Comparison of ENCODE assay signal across 9 cellular contexts in the genomic region with DNA sequence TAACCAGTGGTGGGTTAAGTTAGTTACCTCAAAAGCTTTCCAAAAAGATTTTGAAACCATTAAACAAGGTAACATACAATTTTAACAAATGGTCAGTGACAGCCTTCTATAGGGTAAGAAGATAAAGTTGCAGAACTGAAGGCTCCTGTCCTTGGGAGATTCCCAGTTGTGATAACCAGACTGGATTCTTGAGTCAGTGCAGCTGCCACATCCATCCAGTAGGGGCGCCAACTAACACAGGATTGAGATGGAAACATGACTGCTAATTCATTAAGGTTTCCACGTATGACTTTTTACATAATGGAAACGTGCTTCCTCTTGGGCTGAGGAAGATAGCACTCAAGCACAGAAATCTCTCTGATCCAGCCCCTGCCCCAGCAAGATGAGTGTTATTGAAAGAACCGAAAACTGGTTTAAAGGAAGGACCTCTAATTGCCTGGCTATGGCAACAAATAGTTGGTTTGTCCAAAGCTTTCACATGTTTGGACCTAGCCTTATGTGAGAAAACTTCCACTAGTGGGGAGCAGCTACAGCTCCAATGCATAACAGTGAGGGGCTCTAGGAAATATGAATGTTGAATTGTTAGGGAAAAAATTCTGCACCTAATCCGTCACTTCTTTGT.
DNase-seq lines count a peak whose midpoint lies in the region; ATAC-seq and TF ChIP-seq lines count a peak whose summit lies in the region.
"Had no signal": no experiment of that assay in that cellular context is flagged by ENCODE, and none has a peak within 500 bp of the region (broad histone marks: within the 10 kb centered on the region; RNA-seq: fewer than 3 reads in every experiment).

No MANE protein-coding gene starts in this region.

- TF ChIP-seq EP300 in suprapubic skin (IDR thresholded peaks at IDR 0.05) = no peak

- POLR2A ChIA-PET in activated CD8-positive, alpha-beta T cell treated with anti-CD3 and anti-CD28 coated beads for 36 hours (lab: Charles Lee) = no interaction called here
- POLR2A ChIA-PET in activated CD8-positive, alpha-beta T cell treated with anti-CD3 and anti-CD28 coated beads, Interleukin-2, amount 10 ng/mL, durations not matched to agents 7 days and 5 days (lab: Charles Lee) = no interaction called here

- TF ChIP-seq POLR2A in erythroblast (IDR thresholded peaks at IDR 0.05; ENCODE audit: low read length) = no peak
- no peak for TF ChIP-seq POLR2A in testis (IDR thresholded peaks at IDR 0.05)
- TF ChIP-seq POLR2A in suprapubic skin (IDR thresholded peaks at IDR 0.05) = no peak

- H3K9me3 Mint-ChIP-seq in activated CD8-positive, alpha-beta T cell treated with anti-CD3 and anti-CD28 coated beads for 36 hours = peaks cover 4% of the 10 kb centered on the region
- no peaks in the 10 kb centered on the region for H3K9me3 Mint-ChIP-seq in activated CD8-positive, alpha-beta T cell treated with anti-CD3 and anti-CD28 coated beads, Interleukin-2, amount 10 ng/mL, durations not matched to agents 7 days and 5 days (ENCODE audit: insufficient read depth)

- H3K9me3 ChIP-seq in testis = no peaks in the 10 kb centered on the region
- no peaks in the 10 kb centered on the region for H3K9me3 ChIP-seq in suprapubic skin

- H3K4me1 ChIP-seq in testis = no peaks in the 10 kb centered on the region
- no peaks in the 10 kb centered on the region for H3K4me1 ChIP-seq in suprapubic skin

- H3K4me3 Mint-ChIP-seq in activated CD8-positive, alpha-beta T cell treated with anti-CD3 and anti-CD28 coated beads for 36 hours = no peak overlapping the region
- H3K4me3 Mint-ChIP-seq in activated CD8-positive, alpha-beta T cell treated with anti-CD3 and anti-CD28 coated beads, Interleukin-2, amount 10 ng/mL, durations not matched to agents 7 days and 5 days = no peak overlapping the region

- no peak overlapping the region for H3K27ac Mint-ChIP-seq in activated CD8-positive, alpha-beta T cell treated with anti-CD3 and anti-CD28 coated beads for 36 hours
- H3K27ac Mint-ChIP-seq in activated CD8-positive, alpha-beta T cell treated with anti-CD3 and anti-CD28 coated beads, Interleukin-2, amount 10 ng/mL, durations not matched to agents 7 days and 5 days = no peak overlapping the region
- H3K27ac Mint-ChIP-seq: activated naive CD4-positive, alpha-beta T cell treated with anti-CD3 and anti-CD28 coated beads, Interleukin-2, amount 50 U/mL, for 72 hours had no signal

- H3K36me3 Mint-ChIP-seq in activated CD8-positive, alpha-beta T cell treated with anti-CD3 and anti-CD28 coated beads for 36 hours (ENCODE audit: low read depth) = no peaks in the 10 kb centered on the region
- H3K36me3 Mint-ChIP-seq in activated CD8-positive, alpha-beta T cell treated with anti-CD3 and anti-CD28 coated beads, Interleukin-2, amount 10 ng/mL, durations not matched to agents 7 days and 5 days (ENCODE audit: low read depth) = no peaks in the 10 kb centered on the region
- H3K36me3 Mint-ChIP-seq: activated naive CD4-positive, alpha-beta T cell treated with anti-CD3 and anti-CD28 coated beads, Interleukin-2, amount 50 U/mL, for 72 hours had no signal

- peak; percentile 34 for TF ChIP-seq CTCF in activated CD8-positive, alpha-beta T cell treated with anti-CD3 and anti-CD28 coated beads for 36 hours (IDR thresholded peaks at IDR 0.05)
- TF ChIP-seq CTCF in testis (IDR thresholded peaks at IDR 0.05) = peak in 2 of 3 experiments; percentile 17 to 49
- peak in 1 of 2 donors; percentile 44 for TF ChIP-seq CTCF in suprapubic skin (IDR thresholded peaks at IDR 0.05)

- H3K27me3 Mint-ChIP-seq in activated CD8-positive, alpha-beta T cell treated with anti-CD3 and anti-CD28 coated beads for 36 hours = no peaks in the 10 kb centered on the region
- no peaks in the 10 kb centered on the region for H3K27me3 Mint-ChIP-seq in activated CD8-positive, alpha-beta T cell treated with anti-CD3 and anti-CD28 coated beads, Interleukin-2, amount 10 ng/mL, durations not matched to agents 7 days and 5 days (ENCODE audit: low read depth)

- H3K27ac ChIP-seq in testis = no peak overlapping the region
- H3K27ac ChIP-seq in suprapubic skin = no peak overlapping the region

- WGBS in testis, 2 donors = 69 to 78% methylated on average over 5 of the region's 5 CpGs
- 57% methylated on average over 5 of the region's 5 CpGs for WGBS in suprapubic skin

- no peaks in the 10 kb centered on the region for H3K36me3 ChIP-seq in testis (ENCODE audit: low read depth, missing control alignments)
- no peaks in the 10 kb centered on the region for H3K36me3 ChIP-seq in suprapubic skin

- no peaks in the 10 kb centered on the region for H3K27me3 ChIP-seq in testis
- H3K27me3 ChIP-seq in suprapubic skin = no peaks in the 10 kb centered on the region

- intact Hi-C loops in activated CD8-positive, alpha-beta T cell treated with anti-CD3 and anti-CD28 coated beads for 36 hours (cut with micrococcal nuclease) = no loop called here
- intact Hi-C loops in testis (cut with DNase I; ENCODE audit: low total_unique reads) = no loop called here

- CTCF ChIA-PET in activated CD8-positive, alpha-beta T cell treated with anti-CD3 and anti-CD28 coated beads for 36 hours (lab: Charles Lee) = interaction anchor here (0.6 kb wide), 1 partner anchor 197 kb away, joined by 3 read pairs; no protein-coding TSS in a partner anchor
- CTCF ChIA-PET in activated CD8-positive, alpha-beta T cell treated with anti-CD3 and anti-CD28 coated beads, Interleukin-2, amount 10 ng/mL, durations not matched to agents 7 days and 5 days (lab: Charles Lee) = no interaction called here

- ATAC-seq in activated CD8-positive, alpha-beta T cell treated with anti-CD3 and anti-CD28 coated beads for 36 hours = no peak
- no peak for ATAC-seq in activated CD8-positive, alpha-beta T cell treated with anti-CD3 and anti-CD28 coated beads, Interleukin-2, amount 10 ng/mL, durations not matched to agents 7 days and 5 days
- ATAC-seq in GM19452 (IDR thresholded peaks at IDR 0.05; ENCODE audit: unreplicated experiment) (no peak), GM19023 (IDR thresholded peaks at IDR 0.05; ENCODE audit: unreplicated experiment) (no peak)
- ATAC-seq: activated naive CD4-positive, alpha-beta T cell treated with anti-CD3 and anti-CD28 coated beads, Interleukin-2, amount 50 U/mL, for 72 hours had no signal

- peak; percentile 24 for DNase-seq in activated CD8-positive, alpha-beta T cell treated with anti-CD3 and anti-CD28 coated beads for 36 hours
- no peak for DNase-seq in activated CD8-positive, alpha-beta T cell treated with anti-CD3 and anti-CD28 coated beads, Interleukin-2, amount 10 ng/mL, durations not matched to agents 7 days and 5 days
- DNase-seq in NCI-H1694 treated with DMSO at 0.1 percent for 48 hours (lab: John Stamatoyannopoulos, UW) (peak; percentile 3), erythroblast (lab: John Stamatoyannopoulos, UW) (peak; percentile 12 to 27), testis (peak; percentile 53), suprapubic skin (ENCODE audit: low spot score in 2 of 2) (no peak)

- no peaks in the 10 kb centered on the region for H3K4me1 Mint-ChIP-seq in activated CD8-positive, alpha-beta T cell treated with anti-CD3 and anti-CD28 coated beads for 36 hours (ENCODE audit: low read depth)
- no peaks in the 10 kb centered on the region for H3K4me1 Mint-ChIP-seq in activated CD8-positive, alpha-beta T cell treated with anti-CD3 and anti-CD28 coated beads, Interleukin-2, amount 10 ng/mL, durations not matched to agents 7 days and 5 days (ENCODE audit: low read depth)

- H3K4me3 ChIP-seq in testis (no peak overlapping the region), suprapubic skin (no peak overlapping the region)

Comparison
In these comparisons a context has a peak if more than half of its experiments do, and no peak if none do; other contexts are left out.
1. DNase-seq: peak in activated CD8-positive, alpha-beta T cell treated with anti-CD3 and anti-CD28 coated beads for 36 hours (single experiment), NCI-H1694 treated with DMSO at 0.1 percent for 48 hours (single experiment), erythroblast (2 of 2) and testis (single experiment); none in activated CD8-positive, alpha-beta T cell treated with anti-CD3 and anti-CD28 coated beads, Interleukin-2, amount 10 ng/mL, durations not matched to agents 7 days and 5 days (single experiment) and suprapubic skin (0 of 2).